In genomic region chr14:57988445-57988844, GRCh38 we compare ENCODE assay signal across 18 cellular contexts.
DNase-seq lines count a peak whose midpoint lies in the region; ATAC-seq and TF ChIP-seq lines count a peak whose summit lies in the region.
"Had no signal": no experiment of that assay in that cellular context is flagged by ENCODE, and none has a peak within 500 bp of the region (broad histone marks: within the 10 kb centered on the region; RNA-seq: fewer than 3 reads in every experiment).

No MANE protein-coding gene starts in this region.

- no peak overlapping the region for H3K9ac ChIP-seq in mammary epithelial cell (ENCODE audit: insufficient read depth, low read length)
- H3K9ac ChIP-seq: BLaER1, GM23248 had no signal

- peaks cover 2% of the 10 kb centered on the region for H3K27me3 ChIP-seq in mammary epithelial cell (ENCODE audit: insufficient read depth, low read length)
- H3K27me3 ChIP-seq in breast epithelium = no peaks in the 10 kb centered on the region
- no peaks in the 10 kb centered on the region for H3K27me3 ChIP-seq in esophagus (ENCODE audit: control insufficient read depth in 1 of 2, insufficient read depth in 2 of 2, low read length in 2 of 2)
- H3K27me3 ChIP-seq in tibial artery = no peaks in the 10 kb centered on the region
- H3K27me3 ChIP-seq: BLaER1 had no signal

- ATAC-seq in stimulated activated naive CD8-positive, alpha-beta T cell treated with anti-CD3 and anti-CD28 coated beads, Interleukin-15, amount 100 ng/mL, for 72 hours = no peak
- ATAC-seq: GM12878 had no signal

- no peak overlapping the region for H3K27ac Mint-ChIP-seq in stimulated activated naive CD8-positive, alpha-beta T cell treated with anti-CD3 and anti-CD28 coated beads, Interleukin-15, amount 100 ng/mL, for 72 hours
- H3K27ac Mint-ChIP-seq: CD14-positive monocyte; CD4-positive, alpha-beta memory T cell had no signal

- no peaks in the 10 kb centered on the region for H3K9me3 ChIP-seq in mammary epithelial cell (replicated peaks; ENCODE audit: insufficient read depth, low read length)
- no peaks in the 10 kb centered on the region for H3K9me3 ChIP-seq in breast epithelium
- H3K9me3 ChIP-seq in esophagus (ENCODE audit: control insufficient read depth in 2 of 2, insufficient read depth in 1 of 2, low read depth in 1 of 2, low read length in 1 of 2) = no peaks in the 10 kb centered on the region
- H3K9me3 ChIP-seq in tibial artery = no peaks in the 10 kb centered on the region
- H3K9me3 ChIP-seq: BLaER1 had no signal

- no TSS peak for BruUV-seq in mammary epithelial cell (replicated peaks; lab: Mats Ljungman, UMichigan)

- H3K4me3 ChIP-seq in mammary epithelial cell (replicated peaks in 1 of 3; ENCODE audit: insufficient read depth in 1 of 3, low read depth in 2 of 3, low read length in 3 of 3) (no peak overlapping the region), breast epithelium (no peak overlapping the region), esophagus (ENCODE audit: low read depth in 1 of 2, low read length in 2 of 2) (no peak overlapping the region), tibial artery (no peak overlapping the region), foreskin fibroblast (ENCODE audit: low read depth in 1 of 2, low read length in 2 of 2) (no peak overlapping the region)
- H3K4me3 ChIP-seq: BLaER1, GM12878, GM23248 had no signal

- in situ Hi-C loops in mammary epithelial cell (cut with MboI; ENCODE audit: low sequenced_read_pairs in 2 of 2) = no loop called here

- H3K27me3 Mint-ChIP-seq in stimulated activated naive CD8-positive, alpha-beta T cell treated with anti-CD3 and anti-CD28 coated beads, Interleukin-15, amount 100 ng/mL, for 72 hours = peaks cover 16% of the 10 kb centered on the region

- H3K4me3 Mint-ChIP-seq in stimulated activated naive CD8-positive, alpha-beta T cell treated with anti-CD3 and anti-CD28 coated beads, Interleukin-15, amount 100 ng/mL, for 72 hours = no peak overlapping the region
- H3K4me3 Mint-ChIP-seq: CD14-positive monocyte; CD4-positive, alpha-beta memory T cell had no signal

- no peak overlapping the region for H3K4me2 ChIP-seq in mammary epithelial cell (ENCODE audit: insufficient read depth, low read depth, low read length)
- H3K4me2 ChIP-seq: BLaER1 had no signal

- 29% methylated on average over 3 of the region's 5 CpGs for WGBS in mammary epithelial cell (ENCODE audit: low coverage, missing lambda C conversion rate)
- WGBS in esophagus, 2 donors = 62 to 68% methylated on average over 5 of the region's 5 CpGs

- no peaks in the 10 kb centered on the region for H3K36me3 ChIP-seq in mammary epithelial cell (ENCODE audit: insufficient read depth, low read length)
- no peaks in the 10 kb centered on the region for H3K36me3 ChIP-seq in breast epithelium
- H3K36me3 ChIP-seq in esophagus (ENCODE audit: control insufficient read depth in 2 of 2, insufficient read depth in 2 of 2, low read length in 1 of 2) = no peaks in the 10 kb centered on the region
- H3K36me3 ChIP-seq in tibial artery = no peaks in the 10 kb centered on the region
- H3K36me3 ChIP-seq: BLaER1 had no signal

- TF ChIP-seq POLR2A in breast epithelium (IDR thresholded peaks at IDR 0.05) = no peak

- H3K4me1 ChIP-seq in mammary epithelial cell (ENCODE audit: insufficient read depth, low read length) (no peaks in the 10 kb centered on the region), breast epithelium (no peaks in the 10 kb centered on the region), esophagus (ENCODE audit: control insufficient read depth in 2 of 2, insufficient read depth in 2 of 2, low read length in 1 of 2) (peaks cover 0 to 3% of the 10 kb centered on the region in 2 donors), tibial artery (peaks cover 0 to 22% (median 0%) of the 10 kb centered on the region in 4 donors)
- H3K4me1 ChIP-seq: BLaER1 had no signal

- H3K4me1 Mint-ChIP-seq in stimulated activated naive CD8-positive, alpha-beta T cell treated with anti-CD3 and anti-CD28 coated beads, Interleukin-15, amount 100 ng/mL, for 72 hours = no peaks in the 10 kb centered on the region
- H3K4me1 Mint-ChIP-seq: CD14-positive monocyte; CD4-positive, alpha-beta memory T cell had no signal

- CTCF ChIA-PET in mammary epithelial cell (lab: Charles Lee; ENCODE audit: low non-redundant PET) = no interaction called here

- dilution Hi-C loops in mammary epithelial cell (cut with HindIII; ENCODE audit: low sequenced_read_pairs) = no loop called here

- no peak overlapping the region for H2AFZ ChIP-seq in mammary epithelial cell (ENCODE audit: low read depth, low read length)
- H2AFZ ChIP-seq: GM23248 had no signal

- H3K79me2 ChIP-seq in mammary epithelial cell (ENCODE audit: insufficient read depth, low read length) = no peaks in the 10 kb centered on the region

- intact Hi-C loops in mammary epithelial cell (cut with micrococcal nuclease) = no loop called here
- intact Hi-C loops in breast epithelium (cut with DNase I; ENCODE audit: low total_unique reads) = no loop called here
- intact Hi-C loops in tibial artery (cut with DNase I; ENCODE audit: low total_unique reads) = no loop called here

- no peak overlapping the region for H3K27ac ChIP-seq in mammary epithelial cell (ENCODE audit: insufficient read depth, low read depth, low read length)
- no peak overlapping the region for H3K27ac ChIP-seq in breast epithelium
- peak overlapping the region; percentile 70 to 89 for H3K27ac ChIP-seq in esophagus (ENCODE audit: low read depth in 2 of 2, low read length in 1 of 2)
- peak overlapping the region; percentile 78 to 80 for H3K27ac ChIP-seq in tibial artery
- H3K27ac ChIP-seq: BLaER1, GM23248 had no signal

- DNase-seq in mammary epithelial cell = peak; percentile 1
- no peak for DNase-seq in breast epithelium (ENCODE audit: low spot score in 2 of 2)
- no peak for DNase-seq in tibial artery
- DNase-seq in NCI-H187 (lab: John Stamatoyannopoulos, UW) = no peak
- no peak for DNase-seq in stimulated activated naive CD8-positive, alpha-beta T cell treated with anti-CD3 and anti-CD28 coated beads, Interleukin-15, amount 100 ng/mL, for 72 hours
- no peak for DNase-seq in foreskin fibroblast
- DNase-seq: 8988T; CD4-positive, alpha-beta memory T cell; DMS153; DND-41; EL; GM23248; HCEC 1CT; IMR-90 had no signal

- TF ChIP-seq CTCF in mammary epithelial cell (conservative IDR thresholded peaks at IDR 0.05 in 1 of 2, IDR thresholded peaks at IDR 0.05 in 1 of 2; ENCODE audit: extremely low read depth in 1 of 2, insufficient read depth in 1 of 2, low read depth in 1 of 2, low read length in 2 of 2) = no peak
- no peak for TF ChIP-seq CTCF in breast epithelium (IDR thresholded peaks at IDR 0.05)
- no peak for TF ChIP-seq CTCF in tibial artery (IDR thresholded peaks at IDR 0.05)
- no peak for TF ChIP-seq CTCF in foreskin fibroblast (IDR thresholded peaks at IDR 0.05; ENCODE audit: low read depth, low read length)

- no peaks in the 10 kb centered on the region for H3K9me3 Mint-ChIP-seq in stimulated activated naive CD8-positive, alpha-beta T cell treated with anti-CD3 and anti-CD28 coated beads, Interleukin-15, amount 100 ng/mL, for 72 hours
- H3K9me3 Mint-ChIP-seq: CD4-positive, alpha-beta memory T cell had no signal

- H4K20me1 ChIP-seq in mammary epithelial cell (ENCODE audit: insufficient read depth, low read length) = no peaks in the 10 kb centered on the region
- H4K20me1 ChIP-seq: BLaER1 had no signal

Comparison
In these comparisons a context has a peak if more than half of its experiments do, and no peak if none do; other contexts are left out.
1. H3K27ac ChIP-seq: peak in esophagus (2 of 2) and tibial artery (2 of 2); none in mammary epithelial cell (single experiment) and breast epithelium (0 of 2).